In the genomic region with DNA sequence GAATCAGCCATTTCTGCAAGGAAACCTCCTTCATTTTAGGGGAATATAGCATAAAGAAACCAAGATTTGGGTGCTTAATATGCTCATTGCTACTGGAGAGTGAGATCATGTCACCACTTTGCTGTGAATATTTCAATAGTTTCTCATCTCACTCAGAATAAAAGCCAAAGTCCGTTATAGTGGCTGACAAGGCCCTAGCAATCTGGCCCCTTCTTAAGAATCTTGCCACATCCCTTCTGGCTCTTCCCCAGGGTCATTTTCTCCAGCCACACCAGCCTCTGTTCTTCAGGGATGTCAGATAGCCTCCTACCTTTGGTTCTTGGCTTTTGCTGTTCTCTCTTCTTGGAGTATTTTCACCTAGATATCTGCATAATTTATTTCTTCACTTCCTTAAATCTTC, we compare ENCODE assay signal across 18 cellular contexts. TPM values are rescaled to one million over a fixed set of nuclear protein-coding genes. Genes with fewer than 3 reads are reported as not detected.
DNase-seq lines count a peak whose midpoint lies in the region; ATAC-seq, FAIRE-seq and TF ChIP-seq lines count a peak whose summit lies in the region.
"Had no signal": no experiment of that assay in that cellular context is flagged by ENCODE, and none has a peak within 500 bp of the region (broad histone marks: within the 10 kb centered on the region; RNA-seq: fewer than 3 reads in every experiment).

No MANE protein-coding gene starts in this region.

- H3K27ac ChIP-seq in astrocyte (ENCODE audit: low read depth, low read length) (no peak overlapping the region), muscle layer of duodenum (ENCODE audit: low read length) (peak overlapping the region; percentile 40)
- H3K27ac ChIP-seq: 22Rv1 had no signal

- no peaks in the 10 kb centered on the region for H3K36me3 ChIP-seq in astrocyte (ENCODE audit: insufficient read depth, low read length)
- H3K36me3 ChIP-seq in muscle layer of duodenum (ENCODE audit: control insufficient read depth in 1 of 2, insufficient read depth in 2 of 2, low read length in 2 of 2), result no peaks in the 10 kb centered on the region
- H3K36me3 ChIP-seq: Peyer's patch had no signal

- FAIRE-seq in astrocyte (lab: Jason Lieb, UNC), result no peak
- FAIRE-seq: K562 had no signal

- H3K4me1 Mint-ChIP-seq in activated T-cell treated with anti-CD3 and anti-CD28 coated beads, Interleukin-2, amount 50 U/mL, for 72 hours (ENCODE audit: low read depth), result no peaks in the 10 kb centered on the region
- H3K4me1 Mint-ChIP-seq in astrocyte (ENCODE audit: low read depth, unreplicated experiment) (peaks cover 11% of the 10 kb centered on the region), progenitor cell of endocrine pancreas (ENCODE audit: low read depth) (peaks cover 24% of the 10 kb centered on the region)
- H3K4me1 Mint-ChIP-seq: B cell, H9 had no signal

- no peaks in the 10 kb centered on the region for H4K20me1 ChIP-seq in astrocyte (ENCODE audit: insufficient read depth, low read length)

- ATAC-seq in activated T-cell treated with anti-CD3 and anti-CD28 coated beads, Interleukin-2, amount 50 U/mL, for 72 hours (replicated peaks in 1 of 2), result no peak
- ATAC-seq: K562 had no signal

- H3K9ac ChIP-seq in astrocyte (ENCODE audit: low read length), result no peak overlapping the region

- H3K27me3 ChIP-seq in astrocyte (ENCODE audit: insufficient read depth, low read length) (no peaks in the 10 kb centered on the region), muscle layer of duodenum (ENCODE audit: low read depth, low read length) (no peaks in the 10 kb centered on the region)
- H3K27me3 ChIP-seq: Peyer's patch had no signal

- H2AFZ ChIP-seq in astrocyte (ENCODE audit: low read depth, low read length), result no peak overlapping the region

- DNase-seq in activated T-cell treated with anti-CD3 and anti-CD28 coated beads, Interleukin-2, amount 50 U/mL, for 72 hours, result no peak
- no peak for DNase-seq in activated T-cell treated with anti-CD3 and anti-CD28 coated beads, Interleukin-2, amount 50 U/mL, for 1 hour
- DNase-seq in astrocyte (ENCODE audit: low read depth), result peak; percentile 20
- peak; percentile 5 for DNase-seq in superior temporal gyrus (ENCODE audit: extremely low spot score)
- DNase-seq in NCI-H510A treated with DMSO at 0.1 percent for 48 hours (lab: John Stamatoyannopoulos, UW), result no peak
- DNase-seq in progenitor cell of endocrine pancreas (ENCODE audit: low spot score, unreplicated experiment), result no peak
- no peak for DNase-seq in DMS114 treated with DMSO at 0.1 percent for 48 hours (lab: John Stamatoyannopoulos, UW; ENCODE audit: unreplicated experiment)
- DNase-seq: DND-41, H9, NCI-H1105, NCI-H1694, NCI-H2081 treated with DMSO at 0.1 percent for 48 hours, Peyer's patch had no signal

- H3K4me2 ChIP-seq in astrocyte (ENCODE audit: low read length), result no peak overlapping the region

- no peaks in the 10 kb centered on the region for H3K36me3 Mint-ChIP-seq in activated T-cell treated with anti-CD3 and anti-CD28 coated beads, Interleukin-2, amount 50 U/mL, for 72 hours (ENCODE audit: insufficient read depth in 2 of 2)
- H3K36me3 Mint-ChIP-seq in astrocyte (ENCODE audit: low read depth, unreplicated experiment), result no peaks in the 10 kb centered on the region
- H3K36me3 Mint-ChIP-seq in progenitor cell of endocrine pancreas (ENCODE audit: insufficient read depth), result no peaks in the 10 kb centered on the region

- H3K9me3 Mint-ChIP-seq in activated T-cell treated with anti-CD3 and anti-CD28 coated beads, Interleukin-2, amount 50 U/mL, for 72 hours, result no peaks in the 10 kb centered on the region
- no peaks in the 10 kb centered on the region for H3K9me3 Mint-ChIP-seq in astrocyte (ENCODE audit: unreplicated experiment)
- no peaks in the 10 kb centered on the region for H3K9me3 Mint-ChIP-seq in progenitor cell of endocrine pancreas (ENCODE audit: low read depth)
- H3K9me3 Mint-ChIP-seq: H9 had no signal

- TF ChIP-seq CTCF in astrocyte (IDR thresholded peaks at IDR 0.05; ENCODE audit: insufficient read depth, low read depth, low read length) (no peak), progenitor cell of endocrine pancreas (IDR thresholded peaks at IDR 0.05; ENCODE audit: unreplicated experiment) (no peak)

- H3K27me3 Mint-ChIP-seq in activated T-cell treated with anti-CD3 and anti-CD28 coated beads, Interleukin-2, amount 50 U/mL, for 72 hours (ENCODE audit: low read depth), result peaks cover 4% of the 10 kb centered on the region
- H3K27me3 Mint-ChIP-seq in astrocyte (ENCODE audit: low read depth, unreplicated experiment) (no peaks in the 10 kb centered on the region), progenitor cell of endocrine pancreas (no peaks in the 10 kb centered on the region)
- H3K27me3 Mint-ChIP-seq: B cell had no signal

- H3K4me1 ChIP-seq in astrocyte (ENCODE audit: insufficient read depth, low read length) (no peaks in the 10 kb centered on the region), muscle layer of duodenum (ENCODE audit: control insufficient read depth in 1 of 2, insufficient read depth in 2 of 2, low read length in 2 of 2) (peaks cover 0 to 5% of the 10 kb centered on the region in 2 donors)

- H3K4me3 ChIP-seq in astrocyte (ENCODE audit: insufficient read depth, low read depth, low read length) (no peak overlapping the region), muscle layer of duodenum (ENCODE audit: low read depth in 1 of 2, low read length in 2 of 2) (no peak overlapping the region)
- H3K4me3 ChIP-seq: K562, Peyer's patch had no signal

- H3K4me3 Mint-ChIP-seq in activated T-cell treated with anti-CD3 and anti-CD28 coated beads, Interleukin-2, amount 50 U/mL, for 72 hours, result no peak overlapping the region
- H3K4me3 Mint-ChIP-seq in astrocyte (ENCODE audit: unreplicated experiment) (no peak overlapping the region), progenitor cell of endocrine pancreas (ENCODE audit: low read depth) (no peak overlapping the region)
- H3K4me3 Mint-ChIP-seq: B cell, H9 had no signal

- peak overlapping the region; percentile 52 for H3K27ac Mint-ChIP-seq in activated T-cell treated with anti-CD3 and anti-CD28 coated beads, Interleukin-2, amount 50 U/mL, for 72 hours
- H3K27ac Mint-ChIP-seq in astrocyte (ENCODE audit: unreplicated experiment) (no peak overlapping the region), progenitor cell of endocrine pancreas (no peak overlapping the region)
- H3K27ac Mint-ChIP-seq: B cell, H9 had no signal

- no peaks in the 10 kb centered on the region for H3K79me2 ChIP-seq in astrocyte (ENCODE audit: insufficient read depth, low read length)

- H3K9me3 ChIP-seq in astrocyte (ENCODE audit: insufficient read depth, low read depth, low read length), result no peaks in the 10 kb centered on the region
- no peaks in the 10 kb centered on the region for H3K9me3 ChIP-seq in muscle layer of duodenum (ENCODE audit: control insufficient read depth in 1 of 2, low read length in 2 of 2)
- H3K9me3 ChIP-seq: Peyer's patch had no signal

RNA-seq across cellular contexts. Expression of a gene that starts 24.8 kb away (rescaled TPM):
- not detected for total RNA-seq in activated T-cell treated with anti-CD3 and anti-CD28 coated beads, Interleukin-2, amount 50 U/mL, for 72 hours
- total RNA-seq in astrocyte, result 0.55 TPM in 1 of 2 replicates, not detected in the other
- total RNA-seq in progenitor cell of endocrine pancreas, result 1.3 TPM in 1 of 2 replicates, not detected in the other
- total RNA-seq: B cell, G401, H9, K562 had no signal

Comparison
In these comparisons a context has a peak if more than half of its experiments do, and no peak if none do; other contexts are left out.
1. DNase-seq: peak in astrocyte (single experiment) and superior temporal gyrus (single experiment); none in activated T-cell treated with anti-CD3 and anti-CD28 coated beads, Interleukin-2, amount 50 U/mL, for 72 hours (0 of 2), activated T-cell treated with anti-CD3 and anti-CD28 coated beads, Interleukin-2, amount 50 U/mL, for 1 hour (single experiment), NCI-H510A treated with DMSO at 0.1 percent for 48 hours (single experiment), progenitor cell of endocrine pancreas (single experiment) and DMS114 treated with DMSO at 0.1 percent for 48 hours (single experiment).